8 cellular contexts compared by ENCODE assay signal in genomic region chr10:28991738-28992270, GRCh38.
DNase-seq lines count a peak whose midpoint lies in the region; ATAC-seq and TF ChIP-seq lines count a peak whose summit lies in the region.

No MANE protein-coding gene starts in this region.

- H3K9me3 ChIP-seq in SJSA1 (replicated peaks) (peaks cover 6% of the 10 kb centered on the region; the same call in 1 of the 2 replicates), lower lobe of right lung (no peaks in the 10 kb centered on the region), tibial artery (no peaks in the 10 kb centered on the region)

- no peak overlapping the region for H3K4me3 ChIP-seq in SJSA1
- H3K4me3 ChIP-seq in cardiac fibroblast (replicated peaks in 1 of 2; ENCODE audit: low read depth in 2 of 2, low read length in 2 of 2) = no peak overlapping the region
- no peak overlapping the region for H3K4me3 ChIP-seq in lower lobe of right lung
- H3K4me3 ChIP-seq in tibial artery = no peak overlapping the region

- DNase-seq in DMS153 treated with DMSO at 0.1 percent for 48 hours (lab: John Stamatoyannopoulos, UW; ENCODE audit: unreplicated experiment) = peak; percentile 26
- peak in 1 of 2 experiments; percentile 60 for DNase-seq in SJSA1 (ENCODE audit: low read depth in 1 of 2, low spot score in 2 of 2)
- DNase-seq in cardiac fibroblast (ENCODE audit: low read depth in 2 of 2) = peak; percentile 66 to 69
- no peak for DNase-seq in lower lobe of right lung
- DNase-seq in tibial artery = no peak
- DNase-seq in activated CD4-positive, CD25-positive, alpha-beta regulatory T cell treated with anti-CD3 and anti-CD28 coated beads, Interleukin-2, amount 50 U/mL, for 72 hours = no peak

- intact Hi-C loops in lower lobe of right lung (cut with DNase I) (no loop called here), tibial artery (cut with DNase I; ENCODE audit: low total_unique reads) (loop anchor here (5.0 kb wide), 2 partner anchors 315 to 330 kb away; partner anchors contain the start of gene BAMBI)

- H3K27ac ChIP-seq in SJSA1 (peak overlapping the region; percentile 71), lower lobe of right lung (no peak overlapping the region), tibial artery (peak overlapping the region in 1 of 2 donors; percentile 53)

- peaks cover 34% of the 10 kb centered on the region for H3K4me1 ChIP-seq in SJSA1 (replicated peaks)
- peaks cover 7% of the 10 kb centered on the region for H3K4me1 ChIP-seq in lower lobe of right lung
- H3K4me1 ChIP-seq in tibial artery = peaks cover 0 to 26% (median 13%) of the 10 kb centered on the region in 4 donors

- H3K27me3 ChIP-seq in SJSA1 (replicated peaks) (no peaks in the 10 kb centered on the region), lower lobe of right lung (ENCODE audit: low read depth) (no peaks in the 10 kb centered on the region), tibial artery (no peaks in the 10 kb centered on the region)

- ATAC-seq in HG03175 (IDR thresholded peaks at IDR 0.05; ENCODE audit: unreplicated experiment) (peak; percentile 58), lower lobe of right lung (peak; percentile 84 to 86), GM18873 (IDR thresholded peaks at IDR 0.05; ENCODE audit: low FRiP score, unreplicated experiment) (no peak)

- H3K36me3 ChIP-seq in SJSA1 (no peaks in the 10 kb centered on the region), lower lobe of right lung (no peaks in the 10 kb centered on the region), tibial artery (no peaks in the 10 kb centered on the region)

- TF ChIP-seq CTCF in cardiac fibroblast (IDR thresholded peaks at IDR 0.05; ENCODE audit: low read depth, low read length) = peak; percentile 73
- TF ChIP-seq CTCF in lower lobe of right lung (IDR thresholded peaks at IDR 0.05) = peak; percentile 63
- TF ChIP-seq CTCF in tibial artery (IDR thresholded peaks at IDR 0.05) = peak; percentile 64 to 67

Comparison
In these comparisons a context has a peak if more than half of its experiments do, and no peak if none do; other contexts are left out.
1. DNase-seq: peak in DMS153 treated with DMSO at 0.1 percent for 48 hours (single experiment) and cardiac fibroblast (2 of 2); none in lower lobe of right lung (single experiment), tibial artery (0 of 2) and activated CD4-positive, CD25-positive, alpha-beta regulatory T cell treated with anti-CD3 and anti-CD28 coated beads, Interleukin-2, amount 50 U/mL, for 72 hours (single experiment).
2. Peak in every context shown above with its lines, with median percentiles within 50 percentile points of each other: CTCF ChIP-seq.